In the genomic region with DNA sequence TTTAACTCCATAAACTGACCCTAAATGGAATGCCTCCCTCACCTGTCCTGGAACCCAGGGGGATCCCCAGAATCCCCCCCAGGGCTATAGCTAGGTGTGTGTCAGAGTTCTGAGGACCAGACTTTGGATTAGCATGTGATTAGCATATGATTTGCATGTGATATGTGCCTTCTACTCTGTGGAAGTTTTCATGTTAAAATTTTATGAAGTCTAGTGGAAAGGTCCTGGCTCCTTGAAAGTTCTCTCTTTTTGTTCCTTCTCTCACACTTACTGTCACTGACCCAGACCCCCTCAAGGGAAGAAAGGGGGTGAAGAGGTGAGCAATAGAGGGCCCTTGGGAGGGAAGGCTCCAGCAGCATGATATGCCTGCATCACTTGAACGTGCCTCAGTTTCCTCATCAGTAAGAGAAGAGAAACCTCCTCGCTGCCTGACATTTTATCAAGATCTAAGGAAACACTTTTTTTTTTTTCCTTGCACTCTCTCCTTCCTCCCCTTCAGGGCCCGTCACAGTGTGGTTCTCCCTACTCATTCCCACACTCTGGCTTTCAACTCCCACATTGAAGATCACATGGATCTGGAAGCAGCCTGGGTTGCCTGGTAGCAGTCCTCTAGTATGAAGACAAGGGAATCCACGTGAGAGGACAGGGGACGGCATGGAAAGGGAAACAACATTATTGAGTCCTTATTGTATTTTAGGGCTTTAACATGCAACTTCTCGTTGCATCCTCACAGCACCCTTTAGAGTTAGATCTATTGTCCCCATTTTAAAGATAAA, we compare ENCODE assay signal across 37 cellular contexts. TPM values are rescaled to one million over a fixed set of nuclear protein-coding genes. Genes with fewer than 3 reads are reported as not detected.
DNase-seq lines count a peak whose midpoint lies in the region; ATAC-seq and TF ChIP-seq lines count a peak whose summit lies in the region.
"Had no signal": no experiment of that assay in that cellular context is flagged by ENCODE, and none has a peak within 500 bp of the region (broad histone marks: within the 10 kb centered on the region; RNA-seq: fewer than 3 reads in every experiment).

No MANE protein-coding gene starts in this region.

- ATAC-seq in GM23338 (no peak), WTC11 (no peak), HG02642 (IDR thresholded peaks at IDR 0.05; ENCODE audit: poor library complexity, unreplicated experiment) (no peak), GM18520 (IDR thresholded peaks at IDR 0.05; ENCODE audit: unreplicated experiment) (no peak)
- ATAC-seq: esophagus mucosa, Panc1 had no signal

- peaks cover 55% of the 10 kb centered on the region for H3K4me1 Mint-ChIP-seq in GM23338
- peaks cover 49% of the 10 kb centered on the region for H3K4me1 Mint-ChIP-seq in WTC11
- peaks cover 27 to 34% of the 10 kb centered on the region in 2 donors for H3K4me1 Mint-ChIP-seq in immature natural killer cell
- peaks cover 29% of the 10 kb centered on the region for H3K4me1 Mint-ChIP-seq in activated CD4-positive, alpha-beta T cell treated with anti-CD3 and anti-CD28 coated beads, Interleukin-2, amount 10 ng/mL, durations not matched to agents 24 days and 14 days

- peak overlapping the region; percentile 85; the same call in 1 of the 2 replicates for H3K4me3 ChIP-seq in GM23338
- H3K4me3 ChIP-seq: coronary artery, HAP-1, pancreas, right atrium auricular region, spleen had no signal

- no peaks in the 10 kb centered on the region for H3K36me3 ChIP-seq in GM23338 (ENCODE audit: insufficient read depth)
- H3K36me3 ChIP-seq: BE2C, HAP-1, pancreas, right atrium auricular region, spleen had no signal

- TF ChIP-seq POLR2A in erythroblast (IDR thresholded peaks at IDR 0.05; ENCODE audit: low read length): no peak

- H3K4me1 ChIP-seq in GM23338 (ENCODE audit: insufficient read depth): peaks cover 52% of the 10 kb centered on the region

- H3K36me3 Mint-ChIP-seq in GM23338 (ENCODE audit: low read depth) (no peaks in the 10 kb centered on the region; the same call in 2 of the 3 replicates), WTC11 (no peaks in the 10 kb centered on the region; the same call in 1 of the 2 replicates), immature natural killer cell (no peaks in the 10 kb centered on the region)
- no peaks in the 10 kb centered on the region for H3K36me3 Mint-ChIP-seq in activated CD4-positive, alpha-beta T cell treated with anti-CD3 and anti-CD28 coated beads, Interleukin-2, amount 10 ng/mL, durations not matched to agents 24 days and 14 days (ENCODE audit: low read depth)

- H2AFZ ChIP-seq in GM23338: no peak overlapping the region

- H3K27ac Mint-ChIP-seq in GM23338 (no peak overlapping the region), WTC11 (no peak overlapping the region), immature natural killer cell (no peak overlapping the region)
- H3K27ac Mint-ChIP-seq in activated CD4-positive, alpha-beta T cell treated with anti-CD3 and anti-CD28 coated beads, Interleukin-2, amount 10 ng/mL, durations not matched to agents 24 days and 14 days: no peak overlapping the region
- H3K27ac Mint-ChIP-seq: activated T-cell treated with anti-CD3 and anti-CD28 coated beads, Interleukin-2, amount 50 U/mL, for 24 hours; stimulated activated naive CD8-positive, alpha-beta T cell treated with anti-CD3 and anti-CD28 coated beads, Interleukin-15, Interleukin-2, amounts not matched to agents 100 ng/mL and 50 ng/mL, for 24 hours had no signal

- H3K9me3 Mint-ChIP-seq in GM23338 (peaks cover 8% of the 10 kb centered on the region), WTC11 (no peaks in the 10 kb centered on the region), immature natural killer cell (no peaks in the 10 kb centered on the region)
- H3K9me3 Mint-ChIP-seq in activated CD4-positive, alpha-beta T cell treated with anti-CD3 and anti-CD28 coated beads, Interleukin-2, amount 10 ng/mL, durations not matched to agents 24 days and 14 days: no peaks in the 10 kb centered on the region
- H3K9me3 Mint-ChIP-seq: activated T-cell treated with anti-CD3 and anti-CD28 coated beads, Interleukin-2, amount 50 U/mL, for 24 hours; stimulated activated naive CD8-positive, alpha-beta T cell treated with anti-CD3 and anti-CD28 coated beads, Interleukin-15, Interleukin-2, amounts not matched to agents 100 ng/mL and 50 ng/mL, for 24 hours had no signal

- H3K27me3 ChIP-seq in GM23338 (ENCODE audit: insufficient read depth): peaks cover 99% of the 10 kb centered on the region

- H3K4me3 Mint-ChIP-seq in GM23338: peak overlapping the region; percentile 70; the same call in 1 of the 3 replicates
- H3K4me3 Mint-ChIP-seq in WTC11: peak overlapping the region; percentile 67; the same call in 1 of the 2 replicates
- peak overlapping the region in 3 of 5 donors; percentile 2 to 61 (median 60) for H3K4me3 Mint-ChIP-seq in immature natural killer cell
- no peak overlapping the region for H3K4me3 Mint-ChIP-seq in activated CD4-positive, alpha-beta T cell treated with anti-CD3 and anti-CD28 coated beads, Interleukin-2, amount 10 ng/mL, durations not matched to agents 24 days and 14 days
- H3K4me3 Mint-ChIP-seq: activated T-cell treated with anti-CD3 and anti-CD28 coated beads, Interleukin-2, amount 50 U/mL, for 24 hours; stimulated activated naive CD8-positive, alpha-beta T cell treated with anti-CD3 and anti-CD28 coated beads, Interleukin-15, Interleukin-2, amounts not matched to agents 100 ng/mL and 50 ng/mL, for 24 hours had no signal

- peaks cover 27% of the 10 kb centered on the region for H4K20me1 ChIP-seq in GM23338 (replicated peaks; ENCODE audit: insufficient read depth)

- intact Hi-C loops in activated CD4-positive, alpha-beta T cell treated with anti-CD3 and anti-CD28 coated beads, Interleukin-2, amount 10 ng/mL, durations not matched to agents 24 days and 14 days (cut with micrococcal nuclease): loop anchor here (5.0 kb wide), 2 partner anchors 248 to 363 kb away; partner anchors contain the start of genes DHH and WNT1

- H3K27me3 Mint-ChIP-seq in GM23338 (ENCODE audit: insufficient read depth, low read depth, poor library complexity): peaks cover 97% of the 10 kb centered on the region
- peaks cover 98% of the 10 kb centered on the region for H3K27me3 Mint-ChIP-seq in WTC11 (ENCODE audit: low read depth)
- peaks cover 27 to 34% (median 32%) of the 10 kb centered on the region in 3 donors for H3K27me3 Mint-ChIP-seq in immature natural killer cell (ENCODE audit: low read depth in 3 of 3)
- peaks cover 81% of the 10 kb centered on the region for H3K27me3 Mint-ChIP-seq in activated CD4-positive, alpha-beta T cell treated with anti-CD3 and anti-CD28 coated beads, Interleukin-2, amount 10 ng/mL, durations not matched to agents 24 days and 14 days

- H3K9me2 ChIP-seq in GM23338 (ENCODE audit: insufficient read depth): no peaks in the 10 kb centered on the region

- no peaks in the 10 kb centered on the region for H3K79me2 ChIP-seq in GM23338 (replicated peaks; ENCODE audit: insufficient read depth)

- CTCF ChIA-PET in WTC11 (lab: Charles Lee): interaction anchor here (1.4 to 6.1 kb wide), 7 partner anchors 8 to 213 kb away, joined by 3 to 264 read pairs (median 111); partner anchors contain the start of genes DNAJC22 and PRPH

- POLR2A ChIA-PET in WTC11 (lab: Charles Lee): no interaction called here

- DNase-seq in GM23338 (ENCODE audit: low spot score) (no peak), WTC11 (ENCODE audit: low spot score) (no peak), immature natural killer cell (no peak), retina (peak; percentile 5), erythroblast (lab: John Stamatoyannopoulos, UW) (no peak)
- no peak for DNase-seq in activated CD4-positive, alpha-beta T cell treated with anti-CD3 and anti-CD28 coated beads, Interleukin-2, amount 10 ng/mL, durations not matched to agents 24 days and 14 days
- DNase-seq: ACHN; activated CD4-positive, alpha-beta T cell treated with anti-CD3 and anti-CD28 coated beads for 48 hours; activated gamma-delta T cell; activated T-cell treated with anti-CD3 and anti-CD28 coated beads, Interleukin-2, amount 50 U/mL, for 24 hours; BE2C; DMS153; effector memory CD4-positive, alpha-beta T cell; IMR-90; NCI-H1092; NCI-H1694; NCI-H774; SHP77; spleen; stimulated activated CD8-positive, alpha-beta memory T cell treated with anti-CD3 and anti-CD28 coated beads, Interleukin-4, amount 100 ng/mL, for 48 hours; SW 1271; T1000 had no signal

- H3K27ac ChIP-seq in GM23338 (ENCODE audit: low read depth): no peak overlapping the region
- H3K27ac ChIP-seq: coronary artery, pancreas, right atrium auricular region, spleen, VCaP had no signal

- peak overlapping the region; percentile 88 for H3K4me2 ChIP-seq in GM23338

- no peak for TF ChIP-seq CTCF in GM23338 (conservative IDR thresholded peaks at IDR 0.05; ENCODE audit: low read depth in 2 of 2)
- TF ChIP-seq CTCF in WTC11 (IDR thresholded peaks at IDR 0.05): no peak

- H3F3A ChIP-seq in GM23338 (replicated peaks; ENCODE audit: low read depth): peaks cover 33% of the 10 kb centered on the region

RNA-seq across cellular contexts. Expression of gene C1QL4, which starts 3.3 kb away (rescaled TPM):
- total RNA-seq in GM23338 (2014; rRNA removed; shearing (Covaris generic)): 0.12 TPM in 1 of 2 replicates, not detected in the other
- polyA plus RNA-seq in GM23338 (2016; fragmentation: Nextera tagmentation; extraction: Ambion mirVana) (not detected in 2 replicates), immature natural killer cell (not detected)
- total RNA-seq in WTC11 (2021): 0.92 to 1.2 TPM (median 1.2 TPM) in 3 replicates
- not detected in 2 replicates for total RNA-seq in activated CD4-positive, alpha-beta T cell treated with anti-CD3 and anti-CD28 coated beads, Interleukin-2, amount 10 ng/mL, durations not matched to agents 24 days and 14 days
- total RNA-seq: activated CD8-positive, alpha-beta memory T cell treated with anti-CD3 and anti-CD28 coated beads for 36 hours; cardiac septum; esophagus mucosa; fibroblast of villous mesenchyme; pancreas; right atrium auricular region; spleen had no signal
- polyA plus RNA-seq: pancreas, spleen had no signal

RNA-seq across cellular contexts. Expression of gene DNAJC22, which starts 6.4 kb away (rescaled TPM):
- 0.10 TPM in 1 of 2 replicates, not detected in the other for total RNA-seq in GM23338 (2014; rRNA removed; shearing (Covaris generic))
- polyA plus RNA-seq in GM23338 (2016; fragmentation: Nextera tagmentation; extraction: Ambion mirVana) (not detected in 2 replicates), immature natural killer cell (not detected)
- total RNA-seq in WTC11 (2021): 0.14 to 0.24 TPM (median 0.23 TPM) in 3 replicates
- total RNA-seq in activated CD4-positive, alpha-beta T cell treated with anti-CD3 and anti-CD28 coated beads, Interleukin-2, amount 10 ng/mL, durations not matched to agents 24 days and 14 days: not detected in 2 replicates
- total RNA-seq: activated CD8-positive, alpha-beta memory T cell treated with anti-CD3 and anti-CD28 coated beads for 36 hours had no signal
- polyA plus RNA-seq: keratinocyte had no signal

RNA-seq across cellular contexts. Expression of gene TROAP, which starts 17.2 kb away (rescaled TPM):
- total RNA-seq in GM23338 (2014; rRNA removed; shearing (Covaris generic)): 27.6 and 46.4 TPM in 2 replicates
- polyA plus RNA-seq in GM23338 (2016; fragmentation: Nextera tagmentation; extraction: Ambion mirVana): 44.7 and 47.5 TPM in 2 replicates
- total RNA-seq in WTC11 (2021): 78.5 to 89.2 TPM (median 80.0 TPM) in 3 replicates
- 1 to 10 TPM; 1.9 to 4.1 (median 2.6) TPM for polyA plus RNA-seq in immature natural killer cell
- 49.9 and 51.6 TPM in 2 replicates for total RNA-seq in activated CD4-positive, alpha-beta T cell treated with anti-CD3 and anti-CD28 coated beads, Interleukin-2, amount 10 ng/mL, durations not matched to agents 24 days and 14 days
- total RNA-seq: cardiac septum had no signal

RNA-seq across cellular contexts. Expression of gene SPATS2, which starts 27.0 kb away (rescaled TPM):
- total RNA-seq in GM23338 (2014; rRNA removed; shearing (Covaris generic)): 20.6 and 28.1 TPM in 2 replicates
- polyA plus RNA-seq in GM23338 (2016; fragmentation: Nextera tagmentation; extraction: Ambion mirVana) (54.0 and 61.0 TPM in 2 replicates), immature natural killer cell (10 to 100 TPM in 1 of 3 donors, 1 to 10 TPM in 1, not detected in 1; 3.1 to 10.8 TPM)
- 25.9 to 26.9 TPM (median 26.5 TPM) in 3 replicates for total RNA-seq in WTC11 (2021)
- total RNA-seq in activated CD4-positive, alpha-beta T cell treated with anti-CD3 and anti-CD28 coated beads, Interleukin-2, amount 10 ng/mL, durations not matched to agents 24 days and 14 days: 14.5 and 16.2 TPM in 2 replicates

RNA-seq across cellular contexts. Expression of gene PRPH, which starts 45.3 kb away (rescaled TPM):
- 0.24 and 0.62 TPM in 2 replicates for total RNA-seq in GM23338 (2014; rRNA removed; shearing (Covaris generic))
- polyA plus RNA-seq in GM23338 (2016; fragmentation: Nextera tagmentation; extraction: Ambion mirVana) (0.36 and 0.43 TPM in 2 replicates), immature natural killer cell (not detected)
- 0.73 to 2.4 TPM (median 1.7 TPM) in 3 replicates for total RNA-seq in WTC11 (2021)
- 0.23 TPM in 1 of 2 replicates, not detected in the other for total RNA-seq in activated CD4-positive, alpha-beta T cell treated with anti-CD3 and anti-CD28 coated beads, Interleukin-2, amount 10 ng/mL, durations not matched to agents 24 days and 14 days
- total RNA-seq: activated CD8-positive, alpha-beta memory T cell treated with anti-CD3 and anti-CD28 coated beads for 36 hours; astrocyte; fibroblast of villous mesenchyme; IMR-90 had no signal
- polyA plus RNA-seq: IMR-90 had no signal
